ENCODE assay signal across 26 cellular contexts in genomic region chr2:79941172-79941571, GRCh38.
"Had no signal": no experiment of that assay in that cellular context is flagged by ENCODE, and none has a peak within 500 bp of the region (broad histone marks: within the 10 kb centered on the region; RNA-seq: fewer than 3 reads in every experiment).

No MANE protein-coding gene starts in this region.

- ATAC-seq: activated CD4-positive, alpha-beta T cell treated with anti-CD3 and anti-CD28 coated beads for 36 hours; activated CD8-positive, alpha-beta memory T cell treated with anti-CD3 and anti-CD28 coated beads, Interleukin-2, amount 10 ng/mL, durations not matched to agents 7 days and 5 days; activated CD8-positive, alpha-beta T cell treated with anti-CD3 and anti-CD28 coated beads, Interleukin-2, amount 10 ng/mL, durations not matched to agents 7 days and 5 days; activated naive CD4-positive, alpha-beta T cell treated with anti-CD3 and anti-CD28 coated beads, Interleukin-2, amount 50 U/mL, for 72 hours; esophagus mucosa; T-helper 17 cell had no signal

- H3K27ac ChIP-seq: ascending aorta, breast epithelium, cardiac muscle cell, coronary artery, dorsolateral prefrontal cortex had no signal

- DNase-seq: activated CD4-positive, alpha-beta memory T cell treated with anti-CD3 and anti-CD28 coated beads for 36 hours; activated CD4-positive, alpha-beta T cell treated with anti-CD3 and anti-CD28 coated beads for 36 hours; activated CD4-positive, alpha-beta T cell treated with anti-CD3 and anti-CD28 coated beads, Interleukin-2, amount 10 ng/mL, durations not matched to agents 24 days and 14 days; activated CD4-positive, CD25-positive, alpha-beta regulatory T cell; activated CD4-positive, CD25-positive, alpha-beta regulatory T cell treated with anti-CD3 and anti-CD28 coated beads, Interleukin-2, amount 50 U/mL, for 72 hours; activated CD8-positive, alpha-beta memory T cell treated with anti-CD3 and anti-CD28 coated beads, Interleukin-2, amount 10 ng/mL, durations not matched to agents 7 days and 5 days; activated CD8-positive, alpha-beta memory T cell treated with anti-CD3 and anti-CD28 coated beads, Interleukin-2, amount 50 U/mL, for 4 hours; activated CD8-positive, alpha-beta T cell treated with anti-CD3 and anti-CD28 coated beads, Interleukin-2, amount 10 ng/mL, durations not matched to agents 7 days and 5 days; activated effector memory CD4-positive, alpha-beta T cell treated with anti-CD3 and anti-CD28 coated beads, Interleukin-2, amount 50 U/mL, for 16 hours; activated naive CD4-positive, alpha-beta T cell treated with anti-CD3 and anti-CD28 coated beads for 36 hours; activated naive CD8-positive, alpha-beta T cell treated with anti-CD3 and anti-CD28 coated beads, Interleukin-2, amount 10 ng/mL, durations not matched to agents 7 days and 5 days; activated T-cell treated with anti-CD3 and anti-CD28 coated beads, Interleukin-2, amount 50 U/mL, for 1 hour; activated T-cell treated with anti-CD3 and anti-CD28 coated beads, Interleukin-2, amount 50 U/mL, for 48 hours; dorsolateral prefrontal cortex; effector memory CD4-positive, alpha-beta T cell; endodermal cell; foreskin fibroblast; T-helper 1 cell; T-helper 17 cell; T1000 had no signal
